1 cellular context compared by ENCODE assay signal in the genomic region with DNA sequence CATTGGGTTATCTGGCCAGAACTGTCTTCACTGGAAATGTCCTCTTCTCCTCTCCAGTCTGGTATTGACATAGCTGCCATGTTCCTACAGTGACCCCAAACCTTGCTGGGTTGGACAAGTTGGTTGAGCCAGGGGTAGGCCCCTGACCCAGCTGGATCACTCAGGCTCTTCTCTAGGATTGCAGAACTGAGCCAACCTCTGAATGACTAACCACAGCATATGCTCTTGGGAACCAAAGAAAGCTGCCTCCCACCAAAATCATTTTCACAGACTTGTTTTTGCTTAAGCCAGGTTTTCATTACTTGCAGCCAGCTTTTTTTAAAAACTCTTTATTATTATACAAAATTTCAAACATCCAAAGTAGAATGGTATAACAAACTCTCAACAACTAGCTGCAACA.
TF ChIP-seq lines count a peak whose summit lies in the region.

No MANE protein-coding gene starts in this region.

TF ChIP-seq in IMR-90, 13 proteins besides CTCF, POLR2A, EP300 and RAD21 (continued from another document):
- TF ChIP-seq, protein P1, sequence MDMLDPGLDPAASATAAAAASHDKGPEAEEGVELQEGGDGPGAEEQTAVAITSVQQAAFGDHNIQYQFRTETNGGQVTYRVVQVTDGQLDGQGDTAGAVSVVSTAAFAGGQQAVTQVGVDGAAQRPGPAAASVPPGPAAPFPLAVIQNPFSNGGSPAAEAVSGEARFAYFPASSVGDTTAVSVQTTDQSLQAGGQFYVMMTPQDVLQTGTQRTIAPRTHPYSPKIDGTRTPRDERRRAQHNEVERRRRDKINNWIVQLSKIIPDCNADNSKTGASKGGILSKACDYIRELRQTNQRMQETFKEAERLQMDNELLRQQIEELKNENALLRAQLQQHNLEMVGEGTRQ (IDR thresholded peaks at IDR 0.05; ENCODE audit: low read depth, low read length) = no peak
- TF ChIP-seq FOS (IDR thresholded peaks at IDR 0.05; ENCODE audit: low read depth, low read length) (no peak), NFE2L2 (IDR thresholded peaks at IDR 0.05; ENCODE audit: low read depth, low read length) (no peak)
